In genomic region chr2:70087703-70088507, GRCh38 we compare ENCODE assay signal across 1 cellular context.
TF ChIP-seq lines count a peak whose summit lies in the region.

No MANE protein-coding gene starts in this region.

TF ChIP-seq in HepG2, 621 proteins besides CTCF, POLR2A, EP300 and RAD21 (continued from another document and continues in another):
- peak; percentile 94 for TF ChIP-seq RBM22 (optimal IDR thresholded peaks at IDR 0.05; ENCODE audit: low read length)
- 0 out of 2 replicates have a peak, but pooled peaks have one; percentile 44 for TF ChIP-seq NFAT5 (CRISPR knock-in tag; IDR thresholded peaks at IDR 0.05)
- no peak for TF ChIP-seq KAT8 (CRISPR knock-in tag; IDR thresholded peaks at IDR 0.05)
- peak; percentile 75; the same call in 1 of the 2 replicates for TF ChIP-seq SNAPC4 (CRISPR knock-in tag; IDR thresholded peaks at IDR 0.05)
- TF ChIP-seq TFDP1 (CRISPR knock-in tag; IDR thresholded peaks at IDR 0.05; ENCODE audit: borderline replicate concordance) = no peak
- no peak; the same call in 1 of the 2 replicates for TF ChIP-seq ZNF274 (CRISPR knock-in tag; IDR thresholded peaks at IDR 0.05)
- TF ChIP-seq ARID4A (CRISPR knock-in tag; IDR thresholded peaks at IDR 0.05; ENCODE audit: borderline replicate concordance) = peak; percentile 71
- no peak for TF ChIP-seq SETDB1 (CRISPR knock-in tag; IDR thresholded peaks at IDR 0.05; ENCODE audit: borderline replicate concordance)
- TF ChIP-seq GABPA (IDR thresholded peaks at IDR 0.05; ENCODE audit: low read depth, low read length) = no peak
- peak; percentile 52 for TF ChIP-seq GABPA (CRISPR knock-in tag; IDR thresholded peaks at IDR 0.05; ENCODE audit: low read depth)
- TF ChIP-seq ZFX (CRISPR knock-in tag; IDR thresholded peaks at IDR 0.05; ENCODE audit: low read depth) = peak; percentile 80
- TF ChIP-seq CHD2 (IDR thresholded peaks at IDR 0.05; ENCODE audit: low read depth, low read length) = 0 out of 2 replicates have a peak, but pooled peaks have one; percentile 22
- no peak for TF ChIP-seq HNRNPK (IDR thresholded peaks at IDR 0.05; ENCODE audit: low read depth, low read length, poor library complexity, severe bottlenecking)
- no peak for TF ChIP-seq YY1 (IDR thresholded peaks at IDR 0.05; ENCODE audit: insufficient read depth, insufficient replicate concordance, low read depth, low read length)
- TF ChIP-seq ZNF883 (CRISPR knock-in tag; IDR thresholded peaks at IDR 0.05; ENCODE audit: not compliant biosample characterization) = peak; percentile 88
- TF ChIP-seq ZNF550 (CRISPR knock-in tag; IDR thresholded peaks at IDR 0.05; ENCODE audit: borderline replicate concordance) = no peak
- peak; percentile 76; the same call in 1 of the 2 replicates for TF ChIP-seq TEAD2 (CRISPR knock-in tag; IDR thresholded peaks at IDR 0.05)
- no peak; the same call in 1 of the 2 replicates for TF ChIP-seq TSC22D2 (CRISPR knock-in tag; IDR thresholded peaks at IDR 0.05; ENCODE audit: borderline replicate concordance)
- TF ChIP-seq ZNF672 (CRISPR knock-in tag; IDR thresholded peaks at IDR 0.05) = no peak
- TF ChIP-seq ZNF263 (CRISPR knock-in tag; IDR thresholded peaks at IDR 0.05) = peak; percentile 39; the same call in 1 of the 2 replicates
- TF ChIP-seq ZNF354B (CRISPR knock-in tag; IDR thresholded peaks at IDR 0.05) = no peak
- peak; percentile 73; the same call in 1 of the 2 replicates for TF ChIP-seq ZSCAN25 (CRISPR knock-in tag; IDR thresholded peaks at IDR 0.05)
- TF ChIP-seq CENPT (CRISPR knock-in tag; IDR thresholded peaks at IDR 0.05; ENCODE audit: low read depth) = no peak; the same call in 1 of the 2 replicates
- TF ChIP-seq TCF12 (IDR thresholded peaks at IDR 0.05) = no peak
- TF ChIP-seq TCF12 (CRISPR knock-in tag; IDR thresholded peaks at IDR 0.05) = peak; percentile 83; the same call in 1 of the 2 replicates
- 0 out of 2 replicates have a peak, but pooled peaks have one; percentile 65 for TF ChIP-seq ZNF788 (CRISPR knock-in tag; IDR thresholded peaks at IDR 0.05; ENCODE audit: borderline replicate concordance)
- no peak for TF ChIP-seq CEBPG (CRISPR knock-in tag; IDR thresholded peaks at IDR 0.05)
- no peak for TF ChIP-seq TBX3 (IDR thresholded peaks at IDR 0.05; ENCODE audit: borderline replicate concordance)
- TF ChIP-seq PBX2 (CRISPR knock-in tag; IDR thresholded peaks at IDR 0.05) = no peak
- TF ChIP-seq ZNF431 (CRISPR knock-in tag; IDR thresholded peaks at IDR 0.05; ENCODE audit: borderline replicate concordance, low read depth) = peak; percentile 59; the same call in 1 of the 2 replicates
- no peak for TF ChIP-seq ZNF562 (CRISPR knock-in tag; IDR thresholded peaks at IDR 0.05; ENCODE audit: borderline replicate concordance)
- peak; percentile 10; the same call in 1 of the 2 replicates for TF ChIP-seq MIER3 (CRISPR knock-in tag; IDR thresholded peaks at IDR 0.05; ENCODE audit: borderline replicate concordance)
- TF ChIP-seq ZNF556 (CRISPR knock-in tag; IDR thresholded peaks at IDR 0.05; ENCODE audit: borderline replicate concordance) = no peak; the same call in 1 of the 2 replicates
- TF ChIP-seq DDIT3 (CRISPR knock-in tag; IDR thresholded peaks at IDR 0.05) = no peak
- TF ChIP-seq PITX1 (CRISPR knock-in tag; IDR thresholded peaks at IDR 0.05) = peak; percentile 51; the same call in 1 of the 2 replicates
- TF ChIP-seq HMG20A (CRISPR knock-in tag; IDR thresholded peaks at IDR 0.05; ENCODE audit: borderline replicate concordance) = no peak
- TF ChIP-seq NR2F6 (IDR thresholded peaks at IDR 0.05) = no peak
- no peak for TF ChIP-seq NR2F6 (CRISPR knock-in tag; IDR thresholded peaks at IDR 0.05)
- TF ChIP-seq FOXO4 (CRISPR knock-in tag; conservative IDR thresholded peaks at IDR 0.05) = 0 out of 2 replicates have a peak, but pooled peaks have one; percentile 4
- no peak for TF ChIP-seq EZH2 (conservative IDR thresholded peaks at IDR 0.05; ENCODE audit: low read depth, low read length)
- no peak for TF ChIP-seq LBX2 (CRISPR knock-in tag; IDR thresholded peaks at IDR 0.05; ENCODE audit: borderline replicate concordance)
- peak; percentile 91; the same call in 1 of the 2 replicates for TF ChIP-seq ZSCAN31 (CRISPR knock-in tag; IDR thresholded peaks at IDR 0.05; ENCODE audit: low read depth)
